Comparison of ENCODE assay signal across 29 cellular contexts in genomic region chr17:17457680-17458079, GRCh38. TPM values are rescaled to one million over a fixed set of nuclear protein-coding genes. Genes with fewer than 3 reads are reported as not detected.
"Had no signal": no experiment of that assay in that cellular context is flagged by ENCODE, and none has a peak within 500 bp of the region (broad histone marks: within the 10 kb centered on the region; RNA-seq: fewer than 3 reads in every experiment).

No MANE protein-coding gene starts in this region.

- DNase-seq: naive thymus-derived CD4-positive, alpha-beta T cell; natural killer cell; occipital lobe; ovary; psoas muscle; right cardiac atrium; right lobe of liver; sigmoid colon; spleen; stimulated activated CD4-positive, alpha-beta T cell treated with anti-CD3 and anti-CD28 coated beads, Interleukin-12 subunit alpha, Interleukin-12 subunit beta, amount 100 ng/mL, for 4 hours; stimulated activated CD4-positive, alpha-beta T cell treated with anti-CD3 and anti-CD28 coated beads, Interleukin-1b, Interleukin-23, amount 100 ng/mL, for 48 hours; stimulated activated CD4-positive, alpha-beta T cell treated with anti-CD3 and anti-CD28 coated beads, Interleukin-4, amount 100 ng/mL, for 1 hour; stimulated activated CD4-positive, alpha-beta T cell treated with anti-CD3 and anti-CD28 coated beads, Interleukin-4, amount 100 ng/mL, for 4 hours; stimulated activated CD8-positive, alpha-beta memory T cell treated with anti-CD3 and anti-CD28 coated beads, Interleukin-4, amount 100 ng/mL, for 48 hours; stimulated activated naive CD4-positive, alpha-beta T cell; stimulated activated naive CD8-positive, alpha-beta T cell treated with anti-CD3 and anti-CD28 coated beads, Interleukin-15, amount 100 ng/mL, for 72 hours; stimulated activated naive CD8-positive, alpha-beta T cell treated with anti-CD3 and anti-CD28 coated beads, Interleukin-15, Interleukin-2, amounts not matched to agents 100 U/mL and 50 U/mL, for 24 hours; thyroid gland; upper lobe of left lung had no signal

- H3K36me3 ChIP-seq: neural progenitor cell, ovary, right lobe of liver, sigmoid colon, spleen, thoracic aorta, thyroid gland, tibial nerve, upper lobe of left lung, vagina had no signal

- H3K27me3 ChIP-seq: neural progenitor cell, ovary, right lobe of liver, spleen, thyroid gland, tibial nerve, upper lobe of left lung, vagina had no signal

- H3K4me3 ChIP-seq: neural progenitor cell, ovary, psoas muscle, right lobe of liver, sigmoid colon, smooth muscle cell, spleen, thoracic aorta, thyroid gland, tibial nerve, upper lobe of left lung, vagina had no signal

- H3K9me3 ChIP-seq: ovary, psoas muscle, right lobe of liver, sigmoid colon, spleen, thoracic aorta, thyroid gland, tibial nerve, upper lobe of left lung, vagina had no signal

- H3K27me3 Mint-ChIP-seq: stimulated activated naive CD8-positive, alpha-beta T cell treated with anti-CD3 and anti-CD28 coated beads, Interleukin-15, amount 100 ng/mL, for 72 hours had no signal

- H3K36me3 Mint-ChIP-seq: natural killer cell; stimulated activated memory B cell treated with anti-CD40 and anti-IgM and Interleukin-4, amounts not matched to agents 10 μg/mL and 1 μg/mL and 100 μg/mL, for 72 hours had no signal

- H3K4me1 Mint-ChIP-seq: natural killer cell; nephron; stimulated activated memory B cell treated with anti-CD40 and anti-IgM and Interleukin-4, amounts not matched to agents 10 μg/mL and 1 μg/mL and 100 μg/mL, for 72 hours; stimulated activated naive CD8-positive, alpha-beta T cell treated with anti-CD3 and anti-CD28 coated beads, Interleukin-15, amount 100 ng/mL, for 72 hours had no signal

- H3K27ac Mint-ChIP-seq: naive thymus-derived CD4-positive, alpha-beta T cell; natural killer cell; nephron; neural progenitor cell; progenitor cell of endocrine pancreas; stimulated activated memory B cell treated with anti-CD40 and anti-IgM and Interleukin-4, amounts not matched to agents 10 μg/mL and 1 μg/mL and 100 μg/mL, for 72 hours; stimulated activated naive CD8-positive, alpha-beta T cell treated with anti-CD3 and anti-CD28 coated beads, Interleukin-15, amount 100 ng/mL, for 72 hours had no signal

- FAIRE-seq: urothelium cell line had no signal

- H3K4me3 Mint-ChIP-seq: naive thymus-derived CD4-positive, alpha-beta T cell; natural killer cell; nephron; neural progenitor cell; stimulated activated memory B cell treated with anti-CD40 and anti-IgM and Interleukin-4, amounts not matched to agents 10 μg/mL and 1 μg/mL and 100 μg/mL, for 72 hours; stimulated activated naive CD8-positive, alpha-beta T cell treated with anti-CD3 and anti-CD28 coated beads, Interleukin-15, amount 100 ng/mL, for 72 hours had no signal

- H3K4me1 ChIP-seq: neural progenitor cell, parathyroid adenoma, psoas muscle, sigmoid colon, spleen, thyroid gland, tibial nerve, upper lobe of left lung, vagina had no signal

- H3K27ac ChIP-seq: neural progenitor cell, ovary, parathyroid adenoma, psoas muscle, right lobe of liver, sigmoid colon, spleen, thoracic aorta, thyroid gland, tibial nerve, upper lobe of left lung, vagina had no signal

RNA-seq across cellular contexts. Expression of gene RASD1, which starts 38.5 kb away (rescaled TPM):
- polyA plus RNA-seq: naive thymus-derived CD4-positive, alpha-beta T cell had no signal
